In the genomic region with DNA sequence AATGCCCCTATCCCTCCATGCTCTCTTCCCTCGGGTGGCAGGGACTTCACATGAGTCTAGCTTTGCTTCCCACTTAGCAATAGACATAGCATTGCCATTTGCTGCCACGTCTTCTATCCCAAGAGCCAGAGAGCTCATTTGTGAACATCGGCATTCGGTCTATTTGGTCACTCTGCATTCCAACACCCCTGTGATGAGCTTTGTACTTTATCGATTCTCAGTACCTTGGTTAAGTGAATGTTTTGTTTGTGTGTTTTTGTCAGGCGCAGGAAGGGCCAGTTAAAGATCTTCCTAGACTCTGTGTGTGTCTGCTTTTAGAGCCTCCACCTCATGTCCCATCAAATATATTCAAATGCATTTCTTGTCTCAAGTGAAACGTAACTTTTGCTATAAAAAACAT, we compare ENCODE assay signal across 1 cellular context.
TF ChIP-seq lines count a peak whose summit lies in the region.

No MANE protein-coding gene starts in this region.

TF ChIP-seq in HepG2, 621 proteins besides CTCF, POLR2A, EP300 and RAD21 (continued from another document and continues in another):
- TF ChIP-seq KLF16 (CRISPR knock-in tag; IDR thresholded peaks at IDR 0.05) = peak in 1 of 2 experiments; percentile 58; a peak in 2 of 4 replicates
- TF ChIP-seq, protein P1, sequence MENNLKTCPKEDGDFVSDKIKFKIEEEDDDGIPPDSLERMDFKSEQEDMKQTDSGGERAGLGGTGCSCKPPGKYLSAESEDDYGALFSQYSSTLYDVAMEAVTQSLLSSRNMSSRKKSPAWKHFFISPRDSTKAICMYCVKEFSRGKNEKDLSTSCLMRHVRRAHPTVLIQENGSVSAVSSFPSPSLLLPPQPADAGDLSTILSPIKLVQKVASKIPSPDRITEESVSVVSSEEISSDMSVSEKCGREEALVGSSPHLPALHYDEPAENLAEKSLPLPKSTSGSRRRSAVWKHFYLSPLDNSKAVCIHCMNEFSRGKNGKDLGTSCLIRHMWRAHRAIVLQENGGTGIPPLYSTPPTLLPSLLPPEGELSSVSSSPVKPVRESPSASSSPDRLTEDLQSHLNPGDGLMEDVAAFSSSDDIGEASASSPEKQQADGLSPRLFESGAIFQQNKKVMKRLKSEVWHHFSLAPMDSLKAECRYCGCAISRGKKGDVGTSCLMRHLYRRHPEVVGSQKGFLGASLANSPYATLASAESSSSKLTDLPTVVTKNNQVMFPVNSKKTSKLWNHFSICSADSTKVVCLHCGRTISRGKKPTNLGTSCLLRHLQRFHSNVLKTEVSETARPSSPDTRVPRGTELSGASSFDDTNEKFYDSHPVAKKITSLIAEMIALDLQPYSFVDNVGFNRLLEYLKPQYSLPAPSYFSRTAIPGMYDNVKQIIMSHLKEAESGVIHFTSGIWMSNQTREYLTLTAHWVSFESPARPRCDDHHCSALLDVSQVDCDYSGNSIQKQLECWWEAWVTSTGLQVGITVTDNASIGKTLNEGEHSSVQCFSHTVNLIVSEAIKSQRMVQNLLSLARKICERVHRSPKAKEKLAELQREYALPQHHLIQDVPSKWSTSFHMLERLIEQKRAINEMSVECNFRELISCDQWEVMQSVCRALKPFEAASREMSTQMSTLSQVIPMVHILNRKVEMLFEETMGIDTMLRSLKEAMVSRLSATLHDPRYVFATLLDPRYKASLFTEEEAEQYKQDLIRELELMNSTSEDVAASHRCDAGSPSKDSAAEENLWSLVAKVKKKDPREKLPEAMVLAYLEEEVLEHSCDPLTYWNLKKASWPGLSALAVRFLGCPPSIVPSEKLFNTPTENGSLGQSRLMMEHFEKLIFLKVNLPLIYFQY (CRISPR knock-in tag; IDR thresholded peaks at IDR 0.05; ENCODE audit: borderline replicate concordance) = no peak
- peak; percentile 31 for TF ChIP-seq ZFP36 (IDR thresholded peaks at IDR 0.05; ENCODE audit: borderline replicate concordance, low read depth, low read length, partially characterized antibody)
- peak; percentile 65 for TF ChIP-seq KAT8 (CRISPR knock-in tag; IDR thresholded peaks at IDR 0.05)
- TF ChIP-seq MAZ (IDR thresholded peaks at IDR 0.05; ENCODE audit: borderline replicate concordance, low read depth, low read length) = no peak
- TF ChIP-seq MAZ (CRISPR knock-in tag; IDR thresholded peaks at IDR 0.05; ENCODE audit: low read depth) = peak; percentile 43; the same call in 1 of the 2 replicates
- TF ChIP-seq, protein P2, sequence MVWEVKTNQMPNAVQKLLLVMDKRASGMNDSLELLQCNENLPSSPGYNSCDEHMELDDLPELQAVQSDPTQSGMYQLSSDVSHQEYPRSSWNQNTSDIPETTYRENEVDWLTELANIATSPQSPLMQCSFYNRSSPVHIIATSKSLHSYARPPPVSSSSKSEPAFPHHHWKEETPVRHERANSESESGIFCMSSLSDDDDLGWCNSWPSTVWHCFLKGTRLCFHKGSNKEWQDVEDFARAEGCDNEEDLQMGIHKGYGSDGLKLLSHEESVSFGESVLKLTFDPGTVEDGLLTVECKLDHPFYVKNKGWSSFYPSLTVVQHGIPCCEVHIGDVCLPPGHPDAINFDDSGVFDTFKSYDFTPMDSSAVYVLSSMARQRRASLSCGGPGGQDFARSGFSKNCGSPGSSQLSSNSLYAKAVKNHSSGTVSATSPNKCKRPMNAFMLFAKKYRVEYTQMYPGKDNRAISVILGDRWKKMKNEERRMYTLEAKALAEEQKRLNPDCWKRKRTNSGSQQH (CRISPR knock-in tag; IDR thresholded peaks at IDR 0.05; ENCODE audit: low read depth) = no peak
- TF ChIP-seq, protein P3, sequence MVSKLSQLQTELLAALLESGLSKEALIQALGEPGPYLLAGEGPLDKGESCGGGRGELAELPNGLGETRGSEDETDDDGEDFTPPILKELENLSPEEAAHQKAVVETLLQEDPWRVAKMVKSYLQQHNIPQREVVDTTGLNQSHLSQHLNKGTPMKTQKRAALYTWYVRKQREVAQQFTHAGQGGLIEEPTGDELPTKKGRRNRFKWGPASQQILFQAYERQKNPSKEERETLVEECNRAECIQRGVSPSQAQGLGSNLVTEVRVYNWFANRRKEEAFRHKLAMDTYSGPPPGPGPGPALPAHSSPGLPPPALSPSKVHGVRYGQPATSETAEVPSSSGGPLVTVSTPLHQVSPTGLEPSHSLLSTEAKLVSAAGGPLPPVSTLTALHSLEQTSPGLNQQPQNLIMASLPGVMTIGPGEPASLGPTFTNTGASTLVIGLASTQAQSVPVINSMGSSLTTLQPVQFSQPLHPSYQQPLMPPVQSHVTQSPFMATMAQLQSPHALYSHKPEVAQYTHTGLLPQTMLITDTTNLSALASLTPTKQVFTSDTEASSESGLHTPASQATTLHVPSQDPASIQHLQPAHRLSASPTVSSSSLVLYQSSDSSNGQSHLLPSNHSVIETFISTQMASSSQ (IDR thresholded peaks at IDR 0.05; ENCODE audit: low read depth) = 0 out of 2 replicates have a peak, but pooled peaks have one; percentile 31
- TF ChIP-seq, protein P3 (CRISPR knock-in tag; IDR thresholded peaks at IDR 0.05; ENCODE audit: borderline replicate concordance) = no peak
- TF ChIP-seq, protein P4, sequence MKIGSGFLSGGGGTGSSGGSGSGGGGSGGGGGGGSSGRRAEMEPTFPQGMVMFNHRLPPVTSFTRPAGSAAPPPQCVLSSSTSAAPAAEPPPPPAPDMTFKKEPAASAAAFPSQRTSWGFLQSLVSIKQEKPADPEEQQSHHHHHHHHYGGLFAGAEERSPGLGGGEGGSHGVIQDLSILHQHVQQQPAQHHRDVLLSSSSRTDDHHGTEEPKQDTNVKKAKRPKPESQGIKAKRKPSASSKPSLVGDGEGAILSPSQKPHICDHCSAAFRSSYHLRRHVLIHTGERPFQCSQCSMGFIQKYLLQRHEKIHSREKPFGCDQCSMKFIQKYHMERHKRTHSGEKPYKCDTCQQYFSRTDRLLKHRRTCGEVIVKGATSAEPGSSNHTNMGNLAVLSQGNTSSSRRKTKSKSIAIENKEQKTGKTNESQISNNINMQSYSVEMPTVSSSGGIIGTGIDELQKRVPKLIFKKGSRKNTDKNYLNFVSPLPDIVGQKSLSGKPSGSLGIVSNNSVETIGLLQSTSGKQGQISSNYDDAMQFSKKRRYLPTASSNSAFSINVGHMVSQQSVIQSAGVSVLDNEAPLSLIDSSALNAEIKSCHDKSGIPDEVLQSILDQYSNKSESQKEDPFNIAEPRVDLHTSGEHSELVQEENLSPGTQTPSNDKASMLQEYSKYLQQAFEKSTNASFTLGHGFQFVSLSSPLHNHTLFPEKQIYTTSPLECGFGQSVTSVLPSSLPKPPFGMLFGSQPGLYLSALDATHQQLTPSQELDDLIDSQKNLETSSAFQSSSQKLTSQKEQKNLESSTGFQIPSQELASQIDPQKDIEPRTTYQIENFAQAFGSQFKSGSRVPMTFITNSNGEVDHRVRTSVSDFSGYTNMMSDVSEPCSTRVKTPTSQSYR (CRISPR knock-in tag; IDR thresholded peaks at IDR 0.05; ENCODE audit: borderline replicate concordance) = peak; percentile 10; the same call in 1 of the 2 replicates
- no peak for TF ChIP-seq NFKB2 (CRISPR knock-in tag; IDR thresholded peaks at IDR 0.05; ENCODE audit: borderline replicate concordance)
- TF ChIP-seq REPIN1 (CRISPR knock-in tag; IDR thresholded peaks at IDR 0.05; ENCODE audit: borderline replicate concordance, low read depth) = 0 out of 2 replicates have a peak, but pooled peaks have one; percentile 45
- TF ChIP-seq, protein P5, sequence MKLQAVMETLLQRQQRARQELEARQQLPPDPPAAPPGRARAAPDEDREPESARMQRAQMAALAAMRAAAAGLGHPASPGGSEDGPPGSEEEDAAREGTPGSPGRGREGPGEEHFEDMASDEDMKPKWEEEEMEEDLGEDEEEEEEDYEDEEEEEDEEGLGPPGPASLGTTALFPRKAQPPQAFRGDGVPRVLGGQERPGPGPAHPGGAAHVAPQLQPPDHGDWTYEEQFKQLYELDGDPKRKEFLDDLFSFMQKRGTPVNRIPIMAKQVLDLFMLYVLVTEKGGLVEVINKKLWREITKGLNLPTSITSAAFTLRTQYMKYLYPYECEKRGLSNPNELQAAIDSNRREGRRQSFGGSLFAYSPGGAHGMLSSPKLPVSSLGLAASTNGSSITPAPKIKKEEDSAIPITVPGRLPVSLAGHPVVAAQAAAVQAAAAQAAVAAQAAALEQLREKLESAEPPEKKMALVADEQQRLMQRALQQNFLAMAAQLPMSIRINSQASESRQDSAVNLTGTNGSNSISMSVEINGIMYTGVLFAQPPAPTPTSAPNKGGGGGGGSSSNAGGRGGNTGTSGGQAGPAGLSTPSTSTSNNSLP (IDR thresholded peaks at IDR 0.05; ENCODE audit: low read depth, low read length) = peak; percentile 24; the same call in 1 of the 2 replicates
- peak; percentile 76; the same call in 1 of the 2 replicates for TF ChIP-seq FOXJ3 (CRISPR knock-in tag; IDR thresholded peaks at IDR 0.05; ENCODE audit: borderline replicate concordance)
- TF ChIP-seq, protein P6, sequence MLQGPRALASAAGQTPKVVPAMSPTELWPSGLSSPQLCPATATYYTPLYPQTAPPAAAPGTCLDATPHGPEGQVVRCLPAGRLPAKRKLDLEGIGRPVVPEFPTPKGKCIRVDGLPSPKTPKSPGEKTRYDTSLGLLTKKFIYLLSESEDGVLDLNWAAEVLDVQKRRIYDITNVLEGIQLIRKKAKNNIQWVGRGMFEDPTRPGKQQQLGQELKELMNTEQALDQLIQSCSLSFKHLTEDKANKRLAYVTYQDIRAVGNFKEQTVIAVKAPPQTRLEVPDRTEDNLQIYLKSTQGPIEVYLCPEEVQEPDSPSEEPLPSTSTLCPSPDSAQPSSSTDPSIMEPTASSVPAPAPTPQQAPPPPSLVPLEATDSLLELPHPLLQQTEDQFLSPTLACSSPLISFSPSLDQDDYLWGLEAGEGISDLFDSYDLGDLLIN (CRISPR knock-in tag; IDR thresholded peaks at IDR 0.05; ENCODE audit: borderline replicate concordance) = no peak
- no peak for TF ChIP-seq FOXP1 (IDR thresholded peaks at IDR 0.05)
- peak; percentile 80 for TF ChIP-seq FOXP1 (CRISPR knock-in tag; IDR thresholded peaks at IDR 0.05)
- TF ChIP-seq, protein P7, sequence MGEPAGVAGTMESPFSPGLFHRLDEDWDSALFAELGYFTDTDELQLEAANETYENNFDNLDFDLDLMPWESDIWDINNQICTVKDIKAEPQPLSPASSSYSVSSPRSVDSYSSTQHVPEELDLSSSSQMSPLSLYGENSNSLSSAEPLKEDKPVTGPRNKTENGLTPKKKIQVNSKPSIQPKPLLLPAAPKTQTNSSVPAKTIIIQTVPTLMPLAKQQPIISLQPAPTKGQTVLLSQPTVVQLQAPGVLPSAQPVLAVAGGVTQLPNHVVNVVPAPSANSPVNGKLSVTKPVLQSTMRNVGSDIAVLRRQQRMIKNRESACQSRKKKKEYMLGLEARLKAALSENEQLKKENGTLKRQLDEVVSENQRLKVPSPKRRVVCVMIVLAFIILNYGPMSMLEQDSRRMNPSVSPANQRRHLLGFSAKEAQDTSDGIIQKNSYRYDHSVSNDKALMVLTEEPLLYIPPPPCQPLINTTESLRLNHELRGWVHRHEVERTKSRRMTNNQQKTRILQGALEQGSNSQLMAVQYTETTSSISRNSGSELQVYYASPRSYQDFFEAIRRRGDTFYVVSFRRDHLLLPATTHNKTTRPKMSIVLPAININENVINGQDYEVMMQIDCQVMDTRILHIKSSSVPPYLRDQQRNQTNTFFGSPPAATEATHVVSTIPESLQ (CRISPR knock-in tag; conservative IDR thresholded peaks at IDR 0.05) = no peak
- TF ChIP-seq ZSCAN9 (CRISPR knock-in tag; IDR thresholded peaks at IDR 0.05; ENCODE audit: borderline replicate concordance) = peak; percentile 93; the same call in 1 of the 2 replicates
- TF ChIP-seq, protein P8, sequence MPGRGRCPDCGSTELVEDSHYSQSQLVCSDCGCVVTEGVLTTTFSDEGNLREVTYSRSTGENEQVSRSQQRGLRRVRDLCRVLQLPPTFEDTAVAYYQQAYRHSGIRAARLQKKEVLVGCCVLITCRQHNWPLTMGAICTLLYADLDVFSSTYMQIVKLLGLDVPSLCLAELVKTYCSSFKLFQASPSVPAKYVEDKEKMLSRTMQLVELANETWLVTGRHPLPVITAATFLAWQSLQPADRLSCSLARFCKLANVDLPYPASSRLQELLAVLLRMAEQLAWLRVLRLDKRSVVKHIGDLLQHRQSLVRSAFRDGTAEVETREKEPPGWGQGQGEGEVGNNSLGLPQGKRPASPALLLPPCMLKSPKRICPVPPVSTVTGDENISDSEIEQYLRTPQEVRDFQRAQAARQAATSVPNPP (CRISPR knock-in tag; IDR thresholded peaks at IDR 0.05) = no peak
- peak; percentile 32; the same call in 1 of the 2 replicates for TF ChIP-seq RXRB (CRISPR knock-in tag; IDR thresholded peaks at IDR 0.05; ENCODE audit: borderline replicate concordance)
- TF ChIP-seq SSRP1 (CRISPR knock-in tag; IDR thresholded peaks at IDR 0.05) = peak; percentile 42; the same call in 1 of the 2 replicates
- TF ChIP-seq ATF1 (CRISPR knock-in tag; IDR thresholded peaks at IDR 0.05) = peak; percentile 38; the same call in 1 of the 2 replicates
- TF ChIP-seq, protein P9, sequence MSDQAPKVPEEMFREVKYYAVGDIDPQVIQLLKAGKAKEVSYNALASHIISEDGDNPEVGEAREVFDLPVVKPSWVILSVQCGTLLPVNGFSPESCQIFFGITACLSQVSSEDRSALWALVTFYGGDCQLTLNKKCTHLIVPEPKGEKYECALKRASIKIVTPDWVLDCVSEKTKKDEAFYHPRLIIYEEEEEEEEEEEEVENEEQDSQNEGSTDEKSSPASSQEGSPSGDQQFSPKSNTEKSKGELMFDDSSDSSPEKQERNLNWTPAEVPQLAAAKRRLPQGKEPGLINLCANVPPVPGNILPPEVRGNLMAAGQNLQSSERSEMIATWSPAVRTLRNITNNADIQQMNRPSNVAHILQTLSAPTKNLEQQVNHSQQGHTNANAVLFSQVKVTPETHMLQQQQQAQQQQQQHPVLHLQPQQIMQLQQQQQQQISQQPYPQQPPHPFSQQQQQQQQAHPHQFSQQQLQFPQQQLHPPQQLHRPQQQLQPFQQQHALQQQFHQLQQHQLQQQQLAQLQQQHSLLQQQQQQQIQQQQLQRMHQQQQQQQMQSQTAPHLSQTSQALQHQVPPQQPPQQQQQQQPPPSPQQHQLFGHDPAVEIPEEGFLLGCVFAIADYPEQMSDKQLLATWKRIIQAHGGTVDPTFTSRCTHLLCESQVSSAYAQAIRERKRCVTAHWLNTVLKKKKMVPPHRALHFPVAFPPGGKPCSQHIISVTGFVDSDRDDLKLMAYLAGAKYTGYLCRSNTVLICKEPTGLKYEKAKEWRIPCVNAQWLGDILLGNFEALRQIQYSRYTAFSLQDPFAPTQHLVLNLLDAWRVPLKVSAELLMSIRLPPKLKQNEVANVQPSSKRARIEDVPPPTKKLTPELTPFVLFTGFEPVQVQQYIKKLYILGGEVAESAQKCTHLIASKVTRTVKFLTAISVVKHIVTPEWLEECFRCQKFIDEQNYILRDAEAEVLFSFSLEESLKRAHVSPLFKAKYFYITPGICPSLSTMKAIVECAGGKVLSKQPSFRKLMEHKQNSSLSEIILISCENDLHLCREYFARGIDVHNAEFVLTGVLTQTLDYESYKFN (CRISPR knock-in tag; conservative IDR thresholded peaks at IDR 0.05) = peak; percentile 90
- TF ChIP-seq CEBPG (CRISPR knock-in tag; IDR thresholded peaks at IDR 0.05) = peak; percentile 59
- TF ChIP-seq ZNF3 (CRISPR knock-in tag; IDR thresholded peaks at IDR 0.05) = peak; percentile 50; the same call in 1 of the 2 replicates
- TF ChIP-seq MTF1 (CRISPR knock-in tag; IDR thresholded peaks at IDR 0.05) = no peak
- TF ChIP-seq HNRNPL (IDR thresholded peaks at IDR 0.05; ENCODE audit: low read depth, low read length) = no peak
- TF ChIP-seq NCOA2 (CRISPR knock-in tag; IDR thresholded peaks at IDR 0.05) = peak; percentile 60
